In the genomic region with DNA sequence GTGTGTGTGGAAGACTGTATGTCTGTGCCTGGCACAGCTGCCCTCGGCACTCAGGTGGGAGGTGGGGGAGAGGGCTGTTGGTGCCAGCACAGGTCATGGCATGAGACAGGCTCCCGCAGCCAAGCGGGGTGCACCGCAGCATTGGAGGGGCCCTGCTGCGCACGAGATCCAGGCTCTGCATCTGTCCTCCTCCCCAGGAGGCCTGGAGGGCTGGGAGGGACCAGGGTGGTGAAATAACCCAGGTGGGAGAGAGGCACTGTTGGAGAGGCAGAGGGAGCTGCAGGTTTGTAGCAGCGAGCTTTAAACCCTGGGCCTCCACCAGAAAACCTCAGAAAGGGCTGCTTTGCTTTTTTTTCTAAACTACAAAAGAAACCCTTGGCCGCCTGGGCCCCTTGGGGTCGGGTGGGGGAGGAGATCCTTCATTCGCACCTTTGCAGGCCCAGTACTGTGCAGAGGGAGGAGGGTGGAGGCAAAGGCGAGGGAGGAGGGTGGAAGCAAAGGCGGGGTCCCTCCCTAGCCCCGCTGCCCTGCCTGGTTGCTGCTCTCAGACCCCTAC, we compare ENCODE assay signal across 10 cellular contexts.
DNase-seq lines count a peak whose midpoint lies in the region; ATAC-seq and TF ChIP-seq lines count a peak whose summit lies in the region.
"Had no signal": no experiment of that assay in that cellular context is flagged by ENCODE, and none has a peak within 500 bp of the region (broad histone marks: within the 10 kb centered on the region; RNA-seq: fewer than 3 reads in every experiment).

No MANE protein-coding gene starts in this region.

- BruUV-seq in MCF 10A (replicated peaks; lab: Mats Ljungman, UMichigan): no TSS peak

- H3K4me1 Mint-ChIP-seq in MCF 10A (ENCODE audit: insufficient read depth, unreplicated experiment): peaks cover 6% of the 10 kb centered on the region

- no peak overlapping the region for H3K27ac Mint-ChIP-seq in MCF 10A (ENCODE audit: low read depth, unreplicated experiment)

- H3K4me3 ChIP-seq in breast epithelium (no peak overlapping the region), transverse colon (no peak overlapping the region)

- H3K9me3 ChIP-seq in breast epithelium (no peaks in the 10 kb centered on the region), transverse colon (no peaks in the 10 kb centered on the region)

- TF ChIP-seq POLR2A in breast epithelium (IDR thresholded peaks at IDR 0.05): no peak
- TF ChIP-seq POLR2A in transverse colon (IDR thresholded peaks at IDR 0.05): no peak

- peaks cover 41% of the 10 kb centered on the region for H3K36me3 Mint-ChIP-seq in MCF 10A (ENCODE audit: insufficient read depth, unreplicated experiment)

- no peaks in the 10 kb centered on the region for H3K9me3 Mint-ChIP-seq in MCF 10A (ENCODE audit: unreplicated experiment)

- no peak for ATAC-seq in GM18873 (IDR thresholded peaks at IDR 0.05; ENCODE audit: low FRiP score, unreplicated experiment)

- POLR2A ChIA-PET in MCF 10A (lab: Yijun Ruan, JAX): interaction anchor here (0.6 kb wide), 1 partner anchor 40 kb away, joined by 3 read pairs; no protein-coding TSS in a partner anchor

- no peaks in the 10 kb centered on the region for H3K27me3 Mint-ChIP-seq in MCF 10A (ENCODE audit: insufficient read depth, unreplicated experiment)

- WGBS in transverse colon (ENCODE audit: low coverage in 1 of 2), 2 donors: 57% methylated on average over 13 of the region's 13 CpGs; no CpG with 5 or more reads in 1 of the 2 donors

- H3K27ac ChIP-seq in breast epithelium (peak overlapping the region; percentile 81 to 87), transverse colon (peak overlapping the region; percentile 70 to 95 (median 90))

- TF ChIP-seq EP300 in transverse colon (IDR thresholded peaks at IDR 0.05; ENCODE audit: low read depth): no peak

- no peak overlapping the region for H3K4me3 Mint-ChIP-seq in MCF 10A (ENCODE audit: unreplicated experiment)

- no peaks in the 10 kb centered on the region for H3K27me3 ChIP-seq in breast epithelium
- no peaks in the 10 kb centered on the region for H3K27me3 ChIP-seq in transverse colon

- in situ Hi-C loops in transverse colon (cut with MboI; ENCODE audit: low pct_ligation_motif_present in 1 of 4, low pct_unique_long_range_greater_than_20kb in 1 of 4, low sequenced_read_pairs in 3 of 4): no loop called here

- TF ChIP-seq CTCF in breast epithelium (IDR thresholded peaks at IDR 0.05) (no peak), MCF 10A (IDR thresholded peaks at IDR 0.05; ENCODE audit: unreplicated experiment) (no peak), transverse colon (IDR thresholded peaks at IDR 0.05) (no peak)

- CTCF ChIA-PET in MCF 10A (lab: Yijun Ruan, JAX): interaction anchor here (0.7 kb wide), 1 partner anchor 836 kb away, joined by 4 read pairs; no protein-coding TSS in a partner anchor

- H3K36me3 ChIP-seq in breast epithelium (no peaks in the 10 kb centered on the region), transverse colon (no peaks in the 10 kb centered on the region)

- intact Hi-C loops in breast epithelium (cut with DNase I; ENCODE audit: low total_unique reads) (no loop called here), MCF 10A (cut with micrococcal nuclease) (no loop called here), transverse colon (cut with DNase I; ENCODE audit: low total_unique reads) (no loop called here)

- H3K4me1 ChIP-seq in breast epithelium (peaks cover 22 to 67% of the 10 kb centered on the region in 2 donors), transverse colon (peaks cover 59 to 97% (median 84%) of the 10 kb centered on the region in 4 donors)

- DNase-seq in breast epithelium (ENCODE audit: low spot score in 2 of 2): no peak
- DNase-seq in MCF 10A (ENCODE audit: unreplicated experiment): no peak
- DNase-seq in activated T-cell treated with anti-CD3 and anti-CD28 coated beads, Interleukin-2, amount 50 U/mL, for 48 hours: peak; percentile 59 to 66
- peak; percentile 81 for DNase-seq in left kidney (ENCODE audit: low read depth, low spot score)
- no peak for DNase-seq in transverse colon
- DNase-seq in UCSD-AML1 (lab: John Stamatoyannopoulos, UW; ENCODE audit: unreplicated experiment): no peak
- no peak for DNase-seq in SW480 (ENCODE audit: low spot score)
- DNase-seq: MV-4-11, posterior cingulate gyrus had no signal

Comparison
In these comparisons a context has a peak if more than half of its experiments do, and no peak if none do; other contexts are left out.
1. DNase-seq: peak in activated T-cell treated with anti-CD3 and anti-CD28 coated beads, Interleukin-2, amount 50 U/mL, for 48 hours (2 of 2) and left kidney (single experiment); none in breast epithelium (0 of 2), MCF 10A (single experiment), transverse colon (single experiment), UCSD-AML1 (single experiment) and SW480 (single experiment).